ENCODE assay signal across 9 cellular contexts in the genomic region with DNA sequence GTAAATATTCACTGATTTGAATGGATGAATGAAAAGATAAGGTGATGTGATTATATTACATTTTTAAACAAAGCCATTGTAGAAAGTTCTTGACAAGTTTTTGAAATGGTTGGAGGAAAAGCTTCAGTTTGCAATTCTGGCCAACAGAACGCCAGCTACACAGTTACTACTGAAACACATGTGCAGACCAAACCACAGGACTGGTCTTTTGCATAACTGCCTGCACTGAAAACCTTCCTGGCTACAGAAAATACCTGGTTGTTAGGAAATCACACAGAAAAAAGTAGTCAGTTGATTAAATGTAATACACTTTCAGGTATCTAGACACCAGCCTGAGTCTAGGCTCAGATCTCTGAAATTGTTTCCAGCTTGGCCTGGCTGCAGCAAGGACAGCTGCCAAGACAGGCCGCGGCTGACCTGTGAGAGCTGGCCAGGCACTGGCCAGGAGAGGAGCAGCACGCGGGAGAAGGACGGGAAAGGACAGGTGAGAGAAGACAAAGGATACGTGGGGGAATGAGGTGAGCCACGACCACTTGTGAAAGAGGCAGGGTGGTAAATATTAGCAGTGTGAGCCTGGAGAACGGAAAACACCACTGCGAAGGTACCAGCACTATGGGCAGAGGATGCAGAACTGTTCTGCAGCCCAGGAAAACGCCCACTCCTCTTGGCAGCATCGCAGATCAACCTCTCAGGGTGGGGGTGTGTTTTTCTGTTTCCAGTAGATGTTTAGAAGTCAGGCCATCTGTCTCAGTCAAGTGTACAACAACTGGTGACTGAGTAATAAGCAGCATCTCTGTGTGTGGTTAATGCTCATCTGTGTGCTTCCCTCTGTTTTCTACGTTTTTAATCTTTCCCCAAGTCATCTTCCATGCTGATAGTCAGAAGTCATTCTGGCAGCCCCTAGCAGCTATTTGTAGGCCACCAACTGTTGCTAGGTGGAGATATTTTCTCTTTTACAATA.
A peak's percentile ranks its signal among the peaks of the same experiment; 100 is the strongest.
DNase-seq lines count a peak whose midpoint lies in the region; ATAC-seq and TF ChIP-seq lines count a peak whose summit lies in the region.
"Had no signal": no experiment of that assay in that cellular context is flagged by ENCODE, and none has a peak within 500 bp of the region (broad histone marks: within the 10 kb centered on the region; RNA-seq: fewer than 3 reads in every experiment).

No MANE protein-coding gene starts in this region.

- H3K9me3 Mint-ChIP-seq in nephron progenitor cell = no peaks in the 10 kb centered on the region

- peak overlapping the region; percentile 82 for H3K27ac ChIP-seq in OCI-LY7 (ENCODE audit: low read depth, low read length, poor library complexity, severe bottlenecking)

- CTCF ChIA-PET in OCI-LY7 (lab: Charles Lee; ENCODE audit: unreplicated experiment) = no interaction called here
- CTCF ChIA-PET in HEK293T (lab: Yijun Ruan, JAX) = no interaction called here

- POLR2A ChIA-PET in OCI-LY7 (lab: Charles Lee) = interaction anchor here (0.6 to 1.8 kb wide), 3 partner anchors 7 to 129 kb away, joined by 3 to 5 read pairs (median 5); no protein-coding TSS in a partner anchor
- POLR2A ChIA-PET in HEK293T (lab: Yijun Ruan, JAX) = no interaction called here

- H3K4me2 ChIP-seq in OCI-LY7 (ENCODE audit: low read length) = peak overlapping the region; percentile 62

- H3K4me3 Mint-ChIP-seq in nephron progenitor cell = no peak overlapping the region

- in situ Hi-C loops in ACHN (cut with HindIII; ENCODE audit: low pct_ligation_motif_present, low pct_unique_long_range_greater_than_20kb, low sequenced_read_pairs) = no loop called here

- H3K9me2 ChIP-seq in OCI-LY7 (ENCODE audit: insufficient read depth, low read length) = no peaks in the 10 kb centered on the region

- H3K9me3 ChIP-seq in OCI-LY7 (ENCODE audit: low read length) = 0 out of 2 replicates have a peak, but pooled peaks cover 5% of the 10 kb centered on the region

- H3K4me1 Mint-ChIP-seq in nephron progenitor cell = peaks cover 86% of the 10 kb centered on the region

- H3K4me3 ChIP-seq in OCI-LY7 (ENCODE audit: low read depth, low read length, poor library complexity, severe bottlenecking) = peak overlapping the region; percentile 47

- intact Hi-C loops in OCI-LY7 (cut with micrococcal nuclease; ENCODE audit: unreplicated experiment) = no loop called here

- no peaks in the 10 kb centered on the region for H4K20me1 ChIP-seq in OCI-LY7 (ENCODE audit: insufficient read depth, low read length)

- 0 out of 2 replicates have a peak, but pooled peaks cover 3% of the 10 kb centered on the region for H3K36me3 ChIP-seq in OCI-LY7 (ENCODE audit: insufficient read depth, low read length)

- DNase-seq in OCI-LY7 (ENCODE audit: low spot score) (peak; percentile 78), nephron progenitor cell (no peak), ACHN (no peak), NCI-H2227 treated with DMSO at 0.1 percent for 48 hours (lab: John Stamatoyannopoulos, UW) (no peak), HEK293T (ENCODE audit: extremely low spot score) (no peak)
- no peak for DNase-seq in activated effector memory CD4-positive, alpha-beta T cell treated with Interleukin-2 at 50 U/mL for 16 hours
- DNase-seq: NK-92 treated with Interleukin-12 subunit alpha and Interleukin-12 subunit beta, amount 100 ng/mL, for 24 hours had no signal

- peaks cover 68% of the 10 kb centered on the region for H3K4me1 ChIP-seq in OCI-LY7 (ENCODE audit: insufficient read depth, low read length, poor library complexity, severe bottlenecking)

- no peaks in the 10 kb centered on the region for H3K27me3 Mint-ChIP-seq in nephron progenitor cell (ENCODE audit: low read depth, poor library complexity)

- no TSS peak for BruUV-seq in OCI-LY7 (replicated peaks; lab: Mats Ljungman, UMichigan)

- peaks cover 76% of the 10 kb centered on the region for H3K36me3 Mint-ChIP-seq in nephron progenitor cell (ENCODE audit: low read depth)

- 0 out of 2 replicates have a peak overlapping the region, but pooled peaks have one; percentile 2 for H2AFZ ChIP-seq in OCI-LY7 (ENCODE audit: low read length)

- H3K27ac Mint-ChIP-seq in nephron progenitor cell = peak overlapping the region; percentile 97

- TF ChIP-seq CTCF in OCI-LY7 (conservative IDR thresholded peaks at IDR 0.05; ENCODE audit: low read length) (no peak), nephron progenitor cell (IDR thresholded peaks at IDR 0.05) (no peak)

- peak; percentile 56 for ATAC-seq in GM18858 (IDR thresholded peaks at IDR 0.05; ENCODE audit: unreplicated experiment)
- peak; percentile 56 for ATAC-seq in HG02642 (IDR thresholded peaks at IDR 0.05; ENCODE audit: poor library complexity, unreplicated experiment)

- H3K79me2 ChIP-seq in OCI-LY7 (ENCODE audit: insufficient read depth, low read depth, low read length) = peaks cover 9% of the 10 kb centered on the region; the same call in 1 of the 2 replicates

TF ChIP-seq in HEK293T, 16 proteins besides CTCF, POLR2A, EP300 and RAD21:
- TF ChIP-seq BHLHE40 (IDR thresholded peaks at IDR 0.05; ENCODE audit: borderline replicate concordance) = no peak
- no peak for TF ChIP-seq ZNF384 (IDR thresholded peaks at IDR 0.05)
- no peak for TF ChIP-seq NFRKB (IDR thresholded peaks at IDR 0.05)
- TF ChIP-seq FOXA1 (IDR thresholded peaks at IDR 0.05) = no peak
- no peak for TF ChIP-seq LEF1 (IDR thresholded peaks at IDR 0.05; ENCODE audit: borderline replicate concordance)
- TF ChIP-seq ELF4 (IDR thresholded peaks at IDR 0.05) = no peak
- no peak for TF ChIP-seq ARNT (IDR thresholded peaks at IDR 0.05)
- TF ChIP-seq FOXK2 (IDR thresholded peaks at IDR 0.05) = no peak
- no peak for TF ChIP-seq SP1 (IDR thresholded peaks at IDR 0.05)
- no peak for TF ChIP-seq L3MBTL2 (conservative IDR thresholded peaks at IDR 0.05)
- TF ChIP-seq CTBP1 (IDR thresholded peaks at IDR 0.05; ENCODE audit: borderline replicate concordance) = no peak
- no peak for TF ChIP-seq SUZ12 (IDR thresholded peaks at IDR 0.05)
- no peak for TF ChIP-seq PKNOX1 (IDR thresholded peaks at IDR 0.05)
- no peak for TF ChIP-seq TARDBP (IDR thresholded peaks at IDR 0.05)
- no peak for TF ChIP-seq FOXM1 (IDR thresholded peaks at IDR 0.05; ENCODE audit: borderline replicate concordance)
- TF ChIP-seq HDGF (IDR thresholded peaks at IDR 0.05; ENCODE audit: borderline replicate concordance) = no peak
